In genomic region chr10:37285063-37285462, GRCh38 we compare ENCODE assay signal across 8 cellular contexts.
"Had no signal": no experiment of that assay in that cellular context is flagged by ENCODE, and none has a peak within 500 bp of the region (broad histone marks: within the 10 kb centered on the region; RNA-seq: fewer than 3 reads in every experiment).

No MANE protein-coding gene starts in this region.

- H3K4me3 ChIP-seq: GM23248, HAP-1 had no signal

- H3K36me3 ChIP-seq: HAP-1 had no signal

- H3K9me3 ChIP-seq: HAP-1 had no signal

- H3K4me1 ChIP-seq: HAP-1 had no signal

- H3K27ac ChIP-seq: GM23248, HL-60 had no signal

- ATAC-seq: HCT116, HepG2 had no signal

- DNase-seq: GM23248, GOT3, H7, HFFc6 had no signal
